ENCODE assay signal across 1 cellular context in the genomic region with DNA sequence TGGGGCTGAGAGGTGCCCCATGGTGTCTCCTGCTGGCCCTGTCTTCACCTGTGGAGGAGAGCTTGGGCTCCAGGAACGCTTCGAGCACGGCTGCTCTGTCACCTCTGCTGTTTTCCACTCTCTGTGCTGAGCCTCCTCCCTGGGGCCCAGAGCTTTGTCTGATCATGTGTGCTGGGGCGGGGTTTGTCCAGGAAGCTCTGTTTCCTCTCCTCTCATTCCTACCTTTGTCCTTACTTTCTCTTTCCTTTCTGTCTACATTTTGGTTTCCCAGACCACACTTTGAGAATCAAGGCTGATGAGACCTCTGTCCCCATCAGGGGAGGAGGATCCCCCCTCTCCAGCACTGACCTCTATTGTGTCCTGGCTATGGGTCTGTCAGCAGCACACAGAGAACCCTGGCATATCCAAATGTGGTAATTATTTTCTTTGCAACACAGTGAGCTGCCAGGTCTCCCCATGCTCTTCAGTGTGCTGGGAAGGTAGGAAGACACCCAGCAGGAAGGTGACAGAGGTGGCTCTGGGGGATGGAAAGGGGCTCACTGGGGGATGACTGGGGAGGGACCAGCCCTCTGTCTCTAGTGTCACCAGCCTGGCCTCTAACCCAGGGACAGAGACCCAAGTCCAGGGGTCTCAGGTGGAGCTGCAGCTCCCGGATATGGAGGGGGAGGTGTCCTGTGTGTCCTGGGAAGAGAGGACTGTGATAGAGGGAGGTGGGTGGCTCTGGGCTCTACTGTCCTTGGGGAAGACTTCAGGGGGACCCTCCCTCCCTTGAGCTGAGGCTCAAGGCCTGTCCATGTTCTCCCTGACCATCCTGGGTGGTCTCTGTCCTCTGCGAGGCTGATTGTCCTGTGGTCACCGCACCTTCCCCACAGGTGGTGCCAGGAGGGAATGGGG.
TF ChIP-seq lines count a peak whose summit lies in the region.

A gene (minus strand): TSS at position 128 of the 894 bp plus-strand sequence. CDS start 107 bp downstream, at position 21.

TF ChIP-seq in HepG2, 621 proteins besides CTCF, POLR2A, EP300 and RAD21 (continued from another document):
- TF ChIP-seq SRSF9 (IDR thresholded peaks at IDR 0.05; ENCODE audit: borderline replicate concordance, insufficient read depth, low read depth, low read length, poor library complexity, severe bottlenecking) (no peak), CEBPG (CRISPR knock-in tag; IDR thresholded peaks at IDR 0.05) (no peak), BCL6 (CRISPR knock-in tag; IDR thresholded peaks at IDR 0.05) (no peak; the same call in 1 of the 2 replicates), THYN1 (CRISPR knock-in tag; IDR thresholded peaks at IDR 0.05; ENCODE audit: borderline replicate concordance, low read depth) (no peak), ZNF441 (CRISPR knock-in tag; IDR thresholded peaks at IDR 0.05; ENCODE audit: borderline replicate concordance) (no peak; the same call in 1 of the 2 replicates), PLRG1 (conservative IDR thresholded peaks at IDR 0.05) (no peak), ZNF326 (CRISPR knock-in tag; IDR thresholded peaks at IDR 0.05; ENCODE audit: borderline replicate concordance) (no peak), ZNF614 (CRISPR knock-in tag; IDR thresholded peaks at IDR 0.05; ENCODE audit: borderline replicate concordance) (0 out of 2 replicates have a peak, but pooled peaks have one; percentile 29), CCDC6 (CRISPR knock-in tag; IDR thresholded peaks at IDR 0.05) (no peak), TRIM24 (CRISPR knock-in tag; IDR thresholded peaks at IDR 0.05) (no peak), DPF2 (CRISPR knock-in tag; IDR thresholded peaks at IDR 0.05; ENCODE audit: borderline replicate concordance, low read depth) (no peak)
- TF ChIP-seq, protein P1, sequence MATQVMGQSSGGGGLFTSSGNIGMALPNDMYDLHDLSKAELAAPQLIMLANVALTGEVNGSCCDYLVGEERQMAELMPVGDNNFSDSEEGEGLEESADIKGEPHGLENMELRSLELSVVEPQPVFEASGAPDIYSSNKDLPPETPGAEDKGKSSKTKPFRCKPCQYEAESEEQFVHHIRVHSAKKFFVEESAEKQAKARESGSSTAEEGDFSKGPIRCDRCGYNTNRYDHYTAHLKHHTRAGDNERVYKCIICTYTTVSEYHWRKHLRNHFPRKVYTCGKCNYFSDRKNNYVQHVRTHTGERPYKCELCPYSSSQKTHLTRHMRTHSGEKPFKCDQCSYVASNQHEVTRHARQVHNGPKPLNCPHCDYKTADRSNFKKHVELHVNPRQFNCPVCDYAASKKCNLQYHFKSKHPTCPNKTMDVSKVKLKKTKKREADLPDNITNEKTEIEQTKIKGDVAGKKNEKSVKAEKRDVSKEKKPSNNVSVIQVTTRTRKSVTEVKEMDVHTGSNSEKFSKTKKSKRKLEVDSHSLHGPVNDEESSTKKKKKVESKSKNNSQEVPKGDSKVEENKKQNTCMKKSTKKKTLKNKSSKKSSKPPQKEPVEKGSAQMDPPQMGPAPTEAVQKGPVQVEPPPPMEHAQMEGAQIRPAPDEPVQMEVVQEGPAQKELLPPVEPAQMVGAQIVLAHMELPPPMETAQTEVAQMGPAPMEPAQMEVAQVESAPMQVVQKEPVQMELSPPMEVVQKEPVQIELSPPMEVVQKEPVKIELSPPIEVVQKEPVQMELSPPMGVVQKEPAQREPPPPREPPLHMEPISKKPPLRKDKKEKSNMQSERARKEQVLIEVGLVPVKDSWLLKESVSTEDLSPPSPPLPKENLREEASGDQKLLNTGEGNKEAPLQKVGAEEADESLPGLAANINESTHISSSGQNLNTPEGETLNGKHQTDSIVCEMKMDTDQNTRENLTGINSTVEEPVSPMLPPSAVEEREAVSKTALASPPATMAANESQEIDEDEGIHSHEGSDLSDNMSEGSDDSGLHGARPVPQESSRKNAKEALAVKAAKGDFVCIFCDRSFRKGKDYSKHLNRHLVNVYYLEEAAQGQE (IDR thresholded peaks at IDR 0.05; ENCODE audit: borderline replicate concordance in 1 of 2, low read depth in 1 of 2, low read length in 2 of 2) = no peak
- TF ChIP-seq, protein P2, sequence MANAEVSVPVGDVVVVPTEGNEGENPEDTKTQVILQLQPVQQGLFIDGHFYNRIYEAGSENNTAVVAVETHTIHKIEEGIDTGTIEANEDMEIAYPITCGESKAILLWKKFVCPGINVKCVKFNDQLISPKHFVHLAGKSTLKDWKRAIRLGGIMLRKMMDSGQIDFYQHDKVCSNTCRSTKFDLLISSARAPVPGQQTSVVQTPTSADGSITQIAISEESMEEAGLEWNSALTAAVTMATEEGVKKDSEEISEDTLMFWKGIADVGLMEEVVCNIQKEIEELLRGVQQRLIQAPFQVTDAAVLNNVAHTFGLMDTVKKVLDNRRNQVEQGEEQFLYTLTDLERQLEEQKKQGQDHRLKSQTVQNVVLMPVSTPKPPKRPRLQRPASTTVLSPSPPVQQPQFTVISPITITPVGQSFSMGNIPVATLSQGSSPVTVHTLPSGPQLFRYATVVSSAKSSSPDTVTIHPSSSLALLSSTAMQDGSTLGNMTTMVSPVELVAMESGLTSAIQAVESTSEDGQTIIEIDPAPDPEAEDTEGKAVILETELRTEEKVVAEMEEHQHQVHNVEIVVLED (CRISPR knock-in tag; IDR thresholded peaks at IDR 0.05; ENCODE audit: borderline replicate concordance) = no peak
- TF ChIP-seq, protein P3, sequence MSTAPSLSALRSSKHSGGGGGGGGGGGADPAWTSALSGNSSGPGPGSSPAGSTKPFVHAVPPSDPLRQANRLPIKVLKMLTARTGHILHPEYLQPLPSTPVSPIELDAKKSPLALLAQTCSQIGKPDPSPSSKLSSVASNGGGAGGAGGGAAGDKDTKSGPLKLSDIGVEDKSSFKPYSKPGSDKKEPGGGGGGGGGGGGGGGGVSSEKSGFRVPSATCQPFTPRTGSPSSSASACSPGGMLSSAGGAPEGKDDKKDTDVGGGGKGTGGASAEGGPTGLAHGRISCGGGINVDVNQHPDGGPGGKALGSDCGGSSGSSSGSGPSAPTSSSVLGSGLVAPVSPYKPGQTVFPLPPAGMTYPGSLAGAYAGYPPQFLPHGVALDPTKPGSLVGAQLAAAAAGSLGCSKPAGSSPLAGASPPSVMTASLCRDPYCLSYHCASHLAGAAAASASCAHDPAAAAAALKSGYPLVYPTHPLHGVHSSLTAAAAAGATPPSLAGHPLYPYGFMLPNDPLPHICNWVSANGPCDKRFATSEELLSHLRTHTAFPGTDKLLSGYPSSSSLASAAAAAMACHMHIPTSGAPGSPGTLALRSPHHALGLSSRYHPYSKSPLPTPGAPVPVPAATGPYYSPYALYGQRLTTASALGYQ (CRISPR knock-in tag; IDR thresholded peaks at IDR 0.05) = no peak
- TF ChIP-seq, protein P4, sequence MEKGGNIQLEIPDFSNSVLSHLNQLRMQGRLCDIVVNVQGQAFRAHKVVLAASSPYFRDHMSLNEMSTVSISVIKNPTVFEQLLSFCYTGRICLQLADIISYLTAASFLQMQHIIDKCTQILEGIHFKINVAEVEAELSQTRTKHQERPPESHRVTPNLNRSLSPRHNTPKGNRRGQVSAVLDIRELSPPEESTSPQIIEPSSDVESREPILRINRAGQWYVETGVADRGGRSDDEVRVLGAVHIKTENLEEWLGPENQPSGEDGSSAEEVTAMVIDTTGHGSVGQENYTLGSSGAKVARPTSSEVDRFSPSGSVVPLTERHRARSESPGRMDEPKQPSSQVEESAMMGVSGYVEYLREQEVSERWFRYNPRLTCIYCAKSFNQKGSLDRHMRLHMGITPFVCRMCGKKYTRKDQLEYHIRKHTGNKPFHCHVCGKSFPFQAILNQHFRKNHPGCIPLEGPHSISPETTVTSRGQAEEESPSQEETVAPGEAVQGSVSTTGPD (CRISPR knock-in tag; IDR thresholded peaks at IDR 0.05) = no peak
